13 cellular contexts compared by ENCODE assay signal in the genomic region with DNA sequence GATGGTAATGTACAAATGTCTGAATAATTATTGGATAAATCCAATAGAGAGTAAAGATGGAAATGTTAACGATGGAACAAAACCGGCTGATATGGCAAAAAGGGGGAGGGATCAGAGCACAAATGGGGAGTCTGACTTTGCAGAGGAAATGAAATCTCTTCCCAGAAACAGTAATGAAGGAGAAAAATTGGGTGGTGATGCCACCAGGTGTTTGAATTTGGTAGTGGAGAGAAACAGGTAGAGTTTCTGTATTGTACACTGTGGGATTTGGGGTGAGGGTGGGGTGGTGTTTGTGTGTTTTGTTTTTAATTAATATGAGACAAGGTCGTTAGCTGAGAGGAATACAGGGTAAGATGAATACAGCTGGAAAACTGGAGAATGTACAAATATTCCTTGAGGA. TPM values are rescaled to one million over a fixed set of nuclear protein-coding genes. Genes with fewer than 3 reads are reported as not detected.
A peak's percentile ranks its signal among the peaks of the same experiment; 100 is the strongest.
DNase-seq lines count a peak whose midpoint lies in the region; ATAC-seq and TF ChIP-seq lines count a peak whose summit lies in the region.
"Had no signal": no experiment of that assay in that cellular context is flagged by ENCODE, and none has a peak within 500 bp of the region (broad histone marks: within the 10 kb centered on the region; RNA-seq: fewer than 3 reads in every experiment).

No MANE protein-coding gene starts in this region.

- H3K9me3 ChIP-seq in mammary epithelial cell (replicated peaks; ENCODE audit: insufficient read depth, low read length) = no peaks in the 10 kb centered on the region
- H3K9me3 ChIP-seq in liver (ENCODE audit: control insufficient read depth in 4 of 4, low read length in 3 of 4) = no peaks in the 10 kb centered on the region
- no peaks in the 10 kb centered on the region for H3K9me3 ChIP-seq in upper lobe of left lung
- H3K9me3 ChIP-seq: thyroid gland had no signal

- no peak overlapping the region for H3K4me2 ChIP-seq in mammary epithelial cell (ENCODE audit: insufficient read depth, low read depth, low read length)

- 11% methylated on average over 3 of the region's 3 CpGs for WGBS in mammary epithelial cell (ENCODE audit: low coverage, missing lambda C conversion rate)
- 41% methylated on average over 3 of the region's 3 CpGs for WGBS in liver
- WGBS in upper lobe of left lung, 2 donors = 59 to 63% methylated on average over 3 of the region's 3 CpGs

- H3K27me3 ChIP-seq in mammary epithelial cell (ENCODE audit: insufficient read depth, low read length) = no peaks in the 10 kb centered on the region
- no peaks in the 10 kb centered on the region for H3K27me3 ChIP-seq in liver (ENCODE audit: control insufficient read depth in 4 of 4, insufficient read depth in 4 of 4, low read length in 3 of 4)
- H3K27me3 ChIP-seq in upper lobe of left lung = no peaks in the 10 kb centered on the region
- H3K27me3 ChIP-seq: thyroid gland had no signal

- dilution Hi-C loops in mammary epithelial cell (cut with HindIII; ENCODE audit: low sequenced_read_pairs) = no loop called here

- H3K9ac ChIP-seq in mammary epithelial cell (ENCODE audit: insufficient read depth, low read length) (no peak overlapping the region), liver (ENCODE audit: low read depth in 1 of 2, low read length in 2 of 2) (no peak overlapping the region)

- no peaks in the 10 kb centered on the region for H4K20me1 ChIP-seq in mammary epithelial cell (ENCODE audit: insufficient read depth, low read length)

- CTCF ChIA-PET in mammary epithelial cell (lab: Charles Lee; ENCODE audit: low non-redundant PET) = interaction anchor here (1.0 kb wide), 1 partner anchor 201 kb away, joined by 3 read pairs; a partner anchor contains a TSS

- H3K4me3 ChIP-seq in LNCaP clone FGC (ENCODE audit: low read depth, low read length) = no peak overlapping the region
- H3K4me3 ChIP-seq in mammary epithelial cell (replicated peaks in 1 of 3; ENCODE audit: insufficient read depth in 1 of 3, low read depth in 2 of 3, low read length in 3 of 3) = no peak overlapping the region
- no peak overlapping the region for H3K4me3 ChIP-seq in liver (ENCODE audit: low read depth in 1 of 3, low read length in 3 of 3)
- H3K4me3 ChIP-seq in upper lobe of left lung = no peak overlapping the region
- H3K4me3 ChIP-seq: thyroid gland had no signal

- H3K36me3 ChIP-seq in mammary epithelial cell (ENCODE audit: insufficient read depth, low read length) = no peaks in the 10 kb centered on the region
- no peaks in the 10 kb centered on the region for H3K36me3 ChIP-seq in liver (ENCODE audit: control insufficient read depth in 4 of 4, insufficient read depth in 3 of 4, low read depth in 1 of 4, low read length in 3 of 4)
- H3K36me3 ChIP-seq in upper lobe of left lung = no peaks in the 10 kb centered on the region
- H3K36me3 ChIP-seq: thyroid gland had no signal

- TF ChIP-seq RAD21 in liver (IDR thresholded peaks at IDR 0.05) = peak; percentile 80 to 85

- DNase-seq in GM03348 (ENCODE audit: low spot score) (peak; percentile 44), LNCaP clone FGC (ENCODE audit: low read depth) (no peak), mammary epithelial cell (peak; percentile 44), upper lobe of left lung (no peak), G401 (ENCODE audit: low spot score) (no peak)
- DNase-seq: activated T-cell treated with anti-CD3 and anti-CD28 coated beads for 4 hours, NCI-H1048, NCI-H510A, SIG-M5, thyroid gland had no signal

- no peak for TF ChIP-seq POLR2A in upper lobe of left lung (IDR thresholded peaks at IDR 0.05)

- H3K27ac ChIP-seq in mammary epithelial cell (ENCODE audit: insufficient read depth, low read depth, low read length) (no peak overlapping the region), liver (ENCODE audit: low read depth in 1 of 2, low read length in 2 of 2) (no peak overlapping the region), upper lobe of left lung (no peak overlapping the region)
- H3K27ac ChIP-seq: thyroid gland had no signal

- TF ChIP-seq EP300 in upper lobe of left lung (IDR thresholded peaks at IDR 0.05) = no peak

- no peak for ATAC-seq in upper lobe of left lung (ENCODE audit: low FRiP score in 2 of 2)
- ATAC-seq in GM21526 (IDR thresholded peaks at IDR 0.05; ENCODE audit: low FRiP score, unreplicated experiment) = no peak
- no peak for ATAC-seq in GM19035 (IDR thresholded peaks at IDR 0.05; ENCODE audit: unreplicated experiment)

- no peaks in the 10 kb centered on the region for H3K79me2 ChIP-seq in mammary epithelial cell (ENCODE audit: insufficient read depth, low read length)

- no TSS peak for BruUV-seq in mammary epithelial cell (replicated peaks; lab: Mats Ljungman, UMichigan)

- H3K4me1 ChIP-seq in mammary epithelial cell (ENCODE audit: insufficient read depth, low read length) (peaks cover 19% of the 10 kb centered on the region), liver (ENCODE audit: control insufficient read depth in 4 of 4, insufficient read depth in 4 of 4, low read length in 3 of 4) (no peaks in the 10 kb centered on the region), upper lobe of left lung (no peaks in the 10 kb centered on the region)

- peak; percentile 36 for TF ChIP-seq CTCF in LNCaP clone FGC (IDR thresholded peaks at IDR 0.05; ENCODE audit: control insufficient read depth, extremely low read depth, insufficient read depth)
- TF ChIP-seq CTCF in mammary epithelial cell (conservative IDR thresholded peaks at IDR 0.05 in 1 of 2, IDR thresholded peaks at IDR 0.05 in 1 of 2; ENCODE audit: extremely low read depth in 1 of 2, insufficient read depth in 1 of 2, low read depth in 1 of 2, low read length in 2 of 2) = peak; percentile 59 to 73
- peak; percentile 58 for TF ChIP-seq CTCF in liver (IDR thresholded peaks at IDR 0.05; ENCODE audit: low read depth, low read length, missing input control)
- TF ChIP-seq CTCF in upper lobe of left lung (IDR thresholded peaks at IDR 0.05) = no peak

- intact Hi-C loops in mammary epithelial cell (cut with micrococcal nuclease) = loop anchor here (1.0 to 5.0 kb wide), 11 partner anchors 21 to 1228 kb away; a partner anchor contains a TSS

- in situ Hi-C loops in mammary epithelial cell (cut with MboI; ENCODE audit: low sequenced_read_pairs in 2 of 2) (loop anchor here (5.0 to 25.0 kb wide), 3 partner anchors 98 to 723 kb away; a partner anchor contains a TSS), G401 (cut with HindIII; ENCODE audit: low sequenced_read_pairs) (no loop called here)

- H2AFZ ChIP-seq in mammary epithelial cell (ENCODE audit: low read depth, low read length) = no peak overlapping the region

TF ChIP-seq in liver, 16 proteins besides CTCF, POLR2A, EP300 and RAD21:
- TF ChIP-seq TAF1 (conservative IDR thresholded peaks at IDR 0.05) = no peak

RNA-seq across cellular contexts. Expression of a gene that starts 20.4 kb away (rescaled TPM):
- total RNA-seq in mammary epithelial cell (10 to 100 TPM; 23.3 to 51.1 TPM), liver (10 to 100 TPM in 1 of 2 donors, 1 to 10 TPM in 1; 7.3 to 76.6 TPM), upper lobe of left lung (1 to 10 TPM in 2 of 6 donors, under 1 TPM in 3, not detected in 1; 0.30 to 2.9 (median 0.67) TPM)
- polyA plus RNA-seq in mammary epithelial cell (45.1 TPM), liver (10 to 100 TPM in 1 of 2 donors, 1 to 10 TPM in 1; 6.8 to 16.8 TPM)
- polyA minus RNA-seq in mammary epithelial cell = 118 TPM
- not detected in 2 replicates for total RNA-seq in G401 (2014; rRNA removed; shearing (Covaris generic))

Comparison
In these comparisons a context has a peak if more than half of its experiments do, and no peak if none do; other contexts are left out.
1. DNase-seq: peak in GM03348 (single experiment) and mammary epithelial cell (single experiment); none in LNCaP clone FGC (single experiment), upper lobe of left lung (0 of 2) and G401 (single experiment).
2. CTCF ChIP-seq: peak in LNCaP clone FGC (single experiment), mammary epithelial cell (2 of 2) and liver (single experiment); none in upper lobe of left lung (0 of 6).